In genomic region chr10:102613286-102613685, GRCh38 we compare ENCODE assay signal across 15 cellular contexts. TPM values are rescaled to one million over a fixed set of nuclear protein-coding genes. Genes with fewer than 3 reads are reported as not detected.
DNase-seq lines count a peak whose midpoint lies in the region; ATAC-seq and TF ChIP-seq lines count a peak whose summit lies in the region.
"Had no signal": no experiment of that assay in that cellular context is flagged by ENCODE, and none has a peak within 500 bp of the region (broad histone marks: within the 10 kb centered on the region; RNA-seq: fewer than 3 reads in every experiment).

No MANE protein-coding gene starts in this region.

- H3K4me3 Mint-ChIP-seq in CD4-positive, CD25-positive, alpha-beta regulatory T cell: peak overlapping the region in 3 of 4 donors; percentile 56 to 72 (median 70)
- peak overlapping the region in 1 of 3 donors; percentile 59 for H3K4me3 Mint-ChIP-seq in T-cell
- no peak overlapping the region for H3K4me3 Mint-ChIP-seq in endothelial cell (ENCODE audit: unreplicated experiment)
- H3K4me3 Mint-ChIP-seq: CD14-positive monocyte had no signal

- no peaks in the 10 kb centered on the region for H3K27me3 ChIP-seq in CD4-positive, CD25-positive, alpha-beta regulatory T cell (ENCODE audit: control insufficient read depth, insufficient read depth, low read length)
- no peaks in the 10 kb centered on the region for H3K27me3 ChIP-seq in sigmoid colon
- H3K27me3 ChIP-seq: pancreas, tibial artery had no signal

- no peaks in the 10 kb centered on the region for H3K9me3 Mint-ChIP-seq in CD4-positive, CD25-positive, alpha-beta regulatory T cell
- no peaks in the 10 kb centered on the region for H3K9me3 Mint-ChIP-seq in T-cell
- H3K9me3 Mint-ChIP-seq in endothelial cell (ENCODE audit: unreplicated experiment): no peaks in the 10 kb centered on the region
- H3K9me3 Mint-ChIP-seq: CD14-positive monocyte had no signal

- WGBS in sigmoid colon, 2 donors: 85 to 95% methylated on average over 7 of the region's 7 CpGs

- peaks cover 37% of the 10 kb centered on the region for H3K4me1 ChIP-seq in CD4-positive, CD25-positive, alpha-beta regulatory T cell (ENCODE audit: control insufficient read depth, insufficient read depth, low read length, poor library complexity, severe bottlenecking)
- peaks cover 0 to 72% (median 51%) of the 10 kb centered on the region in 4 donors for H3K4me1 ChIP-seq in sigmoid colon
- H3K4me1 ChIP-seq: pancreas had no signal

- POLR2A ChIA-PET in T-cell (lab: Charles Lee): no interaction called here

- TF ChIP-seq POLR2A in sigmoid colon (IDR thresholded peaks at IDR 0.05): no peak

- peaks cover 24% of the 10 kb centered on the region for H3K36me3 Mint-ChIP-seq in CD4-positive, CD25-positive, alpha-beta regulatory T cell
- peaks cover 19% of the 10 kb centered on the region for H3K36me3 Mint-ChIP-seq in T-cell
- H3K36me3 Mint-ChIP-seq in endothelial cell (ENCODE audit: low read depth, unreplicated experiment): peaks cover 31% of the 10 kb centered on the region

- peaks cover 20% of the 10 kb centered on the region for H3K36me3 ChIP-seq in CD4-positive, CD25-positive, alpha-beta regulatory T cell (ENCODE audit: control insufficient read depth, insufficient read depth, low read length)
- peaks cover 0 to 28% (median 10%) of the 10 kb centered on the region in 4 donors for H3K36me3 ChIP-seq in sigmoid colon
- H3K36me3 ChIP-seq: pancreas had no signal

- no peak for TF ChIP-seq EP300 in sigmoid colon (IDR thresholded peaks at IDR 0.05)

- no peak overlapping the region for H3K4me3 ChIP-seq in CD4-positive, CD25-positive, alpha-beta regulatory T cell (ENCODE audit: low read depth, low read length)
- no peak overlapping the region for H3K4me3 ChIP-seq in sigmoid colon
- H3K4me3 ChIP-seq: GM23248, pancreas, tibial artery had no signal

- H3K4me1 Mint-ChIP-seq in CD4-positive, CD25-positive, alpha-beta regulatory T cell: peaks cover 27 to 52% (median 36%) of the 10 kb centered on the region in 4 donors
- peaks cover 39 to 43% (median 40%) of the 10 kb centered on the region in 3 donors for H3K4me1 Mint-ChIP-seq in T-cell
- H3K4me1 Mint-ChIP-seq in endothelial cell (ENCODE audit: unreplicated experiment): peaks cover 54% of the 10 kb centered on the region

- no peaks in the 10 kb centered on the region for H3K9me3 ChIP-seq in CD4-positive, CD25-positive, alpha-beta regulatory T cell (ENCODE audit: control insufficient read depth in 2 of 2, low read length in 2 of 2)
- no peaks in the 10 kb centered on the region for H3K9me3 ChIP-seq in sigmoid colon
- H3K9me3 ChIP-seq: pancreas, tibial artery had no signal

- CTCF ChIA-PET in T-cell (lab: Charles Lee): interaction anchor here in 1 of 2 donors (0.5 to 0.6 kb wide), 2 partner anchors 9 to 689 kb away, joined by 3 to 7 read pairs; no protein-coding TSS in a partner anchor

- intact Hi-C loops in sigmoid colon (cut with DNase I): no loop called here

- H3K27ac Mint-ChIP-seq in CD4-positive, CD25-positive, alpha-beta regulatory T cell: peak overlapping the region; percentile 94 to 99 (median 98)
- H3K27ac Mint-ChIP-seq in T-cell (peak overlapping the region; percentile 89 to 92), endothelial cell (ENCODE audit: unreplicated experiment) (peak overlapping the region; percentile 91)

- peak in 1 of 2 donors; percentile 11 for ATAC-seq in CD4-positive, CD25-positive, alpha-beta regulatory T cell (ENCODE audit: low read depth in 2 of 2)
- ATAC-seq in T-cell (replicated peaks in 1 of 4) (peak; percentile 16 to 39 (median 24)), GM18909 (IDR thresholded peaks at IDR 0.05; ENCODE audit: poor library complexity, unreplicated experiment) (no peak)

- no peak for TF ChIP-seq CTCF in endothelial cell (IDR thresholded peaks at IDR 0.05; ENCODE audit: unreplicated experiment)
- TF ChIP-seq CTCF in sigmoid colon (IDR thresholded peaks at IDR 0.05): no peak

- DNase-seq in CD4-positive, CD25-positive, alpha-beta regulatory T cell: peak in 1 of 3 donors; percentile 31
- peak in 16 of 34 experiments; percentile 11 to 54 (median 31) for DNase-seq in T-cell
- DNase-seq in endothelial cell (ENCODE audit: low spot score): no peak
- DNase-seq in sigmoid colon: peak; percentile 57
- no peak for DNase-seq in NAMALWA (ENCODE audit: low spot score)
- no peak for DNase-seq in SKM-1 (lab: John Stamatoyannopoulos, UW; ENCODE audit: unreplicated experiment)
- no peak for DNase-seq in DMS79 treated with DMSO at 0.1 percent for 48 hours (lab: John Stamatoyannopoulos, UW)
- DNase-seq: cerebellar nuclear complex, NCI-H1417 treated with DMSO at 0.1 percent for 48 hours, NCI-H774, tibial artery had no signal

- no peaks in the 10 kb centered on the region for H3K27me3 Mint-ChIP-seq in CD4-positive, CD25-positive, alpha-beta regulatory T cell
- no peaks in the 10 kb centered on the region for H3K27me3 Mint-ChIP-seq in T-cell
- H3K27me3 Mint-ChIP-seq in endothelial cell (ENCODE audit: unreplicated experiment): peaks cover 12% of the 10 kb centered on the region

- peak overlapping the region; percentile 81 for H3K27ac ChIP-seq in CD4-positive, CD25-positive, alpha-beta regulatory T cell (ENCODE audit: insufficient read depth, low read length, poor library complexity, severe bottlenecking)
- peak overlapping the region; percentile 59 to 75 (median 70) for H3K27ac ChIP-seq in sigmoid colon
- H3K27ac ChIP-seq: GM23248 had no signal

RNA-seq across cellular contexts. Expression of gene TRIM8, which starts 31.0 kb away (rescaled TPM):
- 73.4 TPM for total RNA-seq in CD4-positive, CD25-positive, alpha-beta regulatory T cell
- 10 to 100 TPM; 30.2 to 38.3 (median 36.4) TPM for polyA plus RNA-seq in CD4-positive, CD25-positive, alpha-beta regulatory T cell
- total RNA-seq in T-cell: 10 to 100 TPM; 54.2 to 74.7 (median 67.9) TPM
- total RNA-seq in endothelial cell (ENCODE audit: unreplicated experiment): 219 TPM
- 10 to 100 TPM; 58.9 to 88.6 (median 67.1) TPM for total RNA-seq in sigmoid colon
- 10 to 100 TPM; 25.0 to 53.0 (median 46.8) TPM for polyA plus RNA-seq in sigmoid colon
